In the genomic region with DNA sequence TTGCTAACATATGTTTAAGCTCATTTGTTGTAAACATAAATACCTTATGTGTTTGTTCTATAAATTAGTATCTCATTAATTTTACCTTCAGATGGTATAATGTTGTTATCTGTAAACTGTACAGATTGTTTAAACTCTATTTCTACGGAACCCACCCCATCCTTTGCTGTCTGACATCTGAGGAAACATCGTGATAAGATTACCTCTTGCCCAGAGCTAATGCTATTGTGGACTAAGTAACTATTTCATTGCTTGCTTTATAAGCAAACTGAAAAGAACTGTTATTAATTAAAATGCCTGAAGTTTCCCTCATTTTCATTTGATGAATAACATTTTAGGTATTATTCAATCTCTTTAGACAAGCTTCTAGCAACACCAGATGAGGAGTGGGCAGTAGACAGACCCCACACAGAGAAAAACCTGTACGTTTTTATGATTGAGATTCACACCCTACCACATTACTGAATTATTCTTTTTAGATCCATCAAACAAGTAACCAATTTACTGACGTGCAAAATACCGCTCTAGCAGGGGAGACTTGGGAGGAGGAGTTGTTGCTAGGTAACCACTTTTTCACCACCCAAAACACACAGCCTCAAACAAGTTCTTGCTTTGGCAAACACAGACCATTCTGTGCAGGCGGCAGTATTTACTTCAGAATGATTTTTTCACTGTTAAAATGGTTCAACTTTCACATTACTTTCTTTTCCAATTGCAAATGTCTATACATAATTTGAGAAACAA, we compare ENCODE assay signal across 9 cellular contexts. TPM values are rescaled to one million over a fixed set of nuclear protein-coding genes. Genes with fewer than 3 reads are reported as not detected.
DNase-seq lines count a peak whose midpoint lies in the region; ATAC-seq and TF ChIP-seq lines count a peak whose summit lies in the region.
"Had no signal": no experiment of that assay in that cellular context is flagged by ENCODE, and none has a peak within 500 bp of the region (broad histone marks: within the 10 kb centered on the region; RNA-seq: fewer than 3 reads in every experiment).

No MANE protein-coding gene starts in this region.

- DNase-seq in NB4 (ENCODE audit: low read depth), result peak; percentile 56
- DNase-seq in SHP77 treated with DMSO at 0.1 percent for 48 hours (lab: John Stamatoyannopoulos, UW), result peak; percentile 96
- DNase-seq in midbrain (lab: John Stamatoyannopoulos, UW), result peak; percentile 52
- no peak for DNase-seq in AG20443 (ENCODE audit: low spot score)
- no peak for DNase-seq in GF-D8 (lab: John Stamatoyannopoulos, UW)
- no peak for DNase-seq in upper lobe of left lung

- 5 to 6% methylated on average over 6 of the region's 6 CpGs for WGBS in upper lobe of left lung, 2 donors

- H3K4me3 ChIP-seq in NB4 (ENCODE audit: low read depth, low read length), result no peak overlapping the region
- no peak overlapping the region for H3K4me3 ChIP-seq in upper lobe of left lung

- peak; percentile 93 for ATAC-seq in GM18868 (IDR thresholded peaks at IDR 0.05; ENCODE audit: unreplicated experiment)
- no peak for ATAC-seq in upper lobe of left lung (ENCODE audit: low FRiP score in 2 of 2)
- no peak for ATAC-seq in HG03196 (IDR thresholded peaks at IDR 0.05; ENCODE audit: unreplicated experiment)

- TF ChIP-seq CTCF in NB4 (IDR thresholded peaks at IDR 0.05; ENCODE audit: low read depth, low read length) (no peak), upper lobe of left lung (IDR thresholded peaks at IDR 0.05) (no peak)

- no peaks in the 10 kb centered on the region for H3K36me3 ChIP-seq in upper lobe of left lung

- no peak for TF ChIP-seq EP300 in upper lobe of left lung (IDR thresholded peaks at IDR 0.05)

- no peaks in the 10 kb centered on the region for H3K27me3 ChIP-seq in upper lobe of left lung

- TF ChIP-seq POLR2A in NB4 (IDR thresholded peaks at IDR 0.05; ENCODE audit: extremely low read depth, insufficient read length) (no peak), upper lobe of left lung (IDR thresholded peaks at IDR 0.05) (no peak)

- H3K9me3 ChIP-seq in upper lobe of left lung, result no peaks in the 10 kb centered on the region

- H3K27ac ChIP-seq in upper lobe of left lung, result no peak overlapping the region

- H3K4me1 ChIP-seq in upper lobe of left lung, result no peaks in the 10 kb centered on the region

RNA-seq across cellular contexts. Expression of a gene that starts 1.9 kb away (rescaled TPM):
- under 1 TPM in 2 of 6 donors, not detected in 4; 0.15 to 0.17 TPM for total RNA-seq in upper lobe of left lung
- total RNA-seq: lung microvascular endothelial cell had no signal

Comparison
In these comparisons a context has a peak if more than half of its experiments do, and no peak if none do; other contexts are left out.
1. DNase-seq: peak in NB4 (single experiment), SHP77 treated with DMSO at 0.1 percent for 48 hours (single experiment) and midbrain (single experiment); none in AG20443 (single experiment), GF-D8 (single experiment) and upper lobe of left lung (0 of 2).